Comparison of ENCODE assay signal across 16 cellular contexts in genomic region chr12:49489720-49490119, GRCh38. TPM values are rescaled to one million over a fixed set of nuclear protein-coding genes. Genes with fewer than 3 reads are reported as not detected.
DNase-seq lines count a peak whose midpoint lies in the region; ATAC-seq, FAIRE-seq and TF ChIP-seq lines count a peak whose summit lies in the region.
"Had no signal": no experiment of that assay in that cellular context is flagged by ENCODE, and none has a peak within 500 bp of the region (broad histone marks: within the 10 kb centered on the region; RNA-seq: fewer than 3 reads in every experiment).

No MANE protein-coding gene starts in this region.

- no peak for FAIRE-seq in HTR-8/SVneo (lab: Jason Lieb, UNC)
- FAIRE-seq in GM19239 (lab: Jason Lieb, UNC): no peak
- FAIRE-seq: GM18507, islet of Langerhans had no signal

- TF ChIP-seq CTCF in mucosa of descending colon (IDR thresholded peaks at IDR 0.05): no peak

- H3K4me3 ChIP-seq in ACC112 (ENCODE audit: low read depth, low read length) (no peak overlapping the region), mucosa of descending colon (no peak overlapping the region)
- H3K4me3 ChIP-seq in effector memory CD4-positive, alpha-beta T cell (ENCODE audit: insufficient read depth, low read depth, low read length, poor library complexity, severe bottlenecking): no peak overlapping the region
- H3K4me3 ChIP-seq: skin epidermis had no signal

- H3K79me2 ChIP-seq in ACC112 (ENCODE audit: control insufficient read depth, insufficient read depth, low read length, unreplicated experiment): peaks cover 5% of the 10 kb centered on the region

- H2AFZ ChIP-seq in ACC112 (ENCODE audit: low read length, unreplicated experiment): no peak overlapping the region

- DNase-seq in HTR-8/SVneo (ENCODE audit: insufficient read length, low spot score) (peak; percentile 44), amniotic epithelial cell (ENCODE audit: low read depth) (peak; percentile 92), glomerular visceral epithelial cell (ENCODE audit: extremely low spot score) (peak; percentile 76), Kasumi-1 (lab: John Stamatoyannopoulos, UW) (no peak), mucosa of descending colon (no peak), GM19239 (ENCODE audit: insufficient read length, low spot score) (no peak)
- no peak for DNase-seq in effector memory CD4-positive, alpha-beta T cell
- DNase-seq: anterior cingulate cortex; MM.1S; naive thymus-derived CD4-positive, alpha-beta T cell had no signal

- peak overlapping the region; percentile 76 for H3K27ac ChIP-seq in ACC112 (ENCODE audit: low read depth, low read length)
- H3K27ac ChIP-seq in effector memory CD4-positive, alpha-beta T cell (ENCODE audit: insufficient read depth, low read length, poor library complexity, severe bottlenecking): no peak overlapping the region
- H3K27ac ChIP-seq: skin epidermis, VCaP had no signal

- intact Hi-C loops in mucosa of descending colon (cut with DNase I, micrococcal nuclease): no loop called here

- H3K27me3 ChIP-seq in ACC112 (ENCODE audit: insufficient read depth, low read length): no peaks in the 10 kb centered on the region
- no peaks in the 10 kb centered on the region for H3K27me3 ChIP-seq in effector memory CD4-positive, alpha-beta T cell (replicated peaks; ENCODE audit: control insufficient read depth, insufficient read depth, low read length, poor library complexity, severe bottlenecking)

- H3K36me3 ChIP-seq in ACC112 (ENCODE audit: insufficient read depth, low read length) (peaks cover 6% of the 10 kb centered on the region; the same call in 1 of the 2 replicates), mucosa of descending colon (ENCODE audit: low read depth) (no peaks in the 10 kb centered on the region)
- H3K36me3 ChIP-seq in effector memory CD4-positive, alpha-beta T cell (ENCODE audit: control insufficient read depth, insufficient read depth, low read length): no peaks in the 10 kb centered on the region

- ATAC-seq in mucosa of descending colon: no peak
- ATAC-seq: naive thymus-derived CD4-positive, alpha-beta T cell; Right ventricle myocardium inferior had no signal

- H3K4me1 ChIP-seq in ACC112 (ENCODE audit: control insufficient read depth, insufficient read depth, low read length, unreplicated experiment) (peaks cover 24% of the 10 kb centered on the region), mucosa of descending colon (ENCODE audit: low read depth) (no peaks in the 10 kb centered on the region)
- no peaks in the 10 kb centered on the region for H3K4me1 ChIP-seq in effector memory CD4-positive, alpha-beta T cell (ENCODE audit: control insufficient read depth, insufficient read depth, low read length, poor library complexity, severe bottlenecking)

- no peaks in the 10 kb centered on the region for H3K9me3 ChIP-seq in effector memory CD4-positive, alpha-beta T cell (ENCODE audit: control insufficient read depth, low read length)
- no peaks in the 10 kb centered on the region for H3K9me3 ChIP-seq in mucosa of descending colon

RNA-seq across cellular contexts. Expression of gene KCNH3, which starts 49.1 kb away (rescaled TPM):
- total RNA-seq in mucosa of descending colon: under 1 TPM in 2 of 3 donors, not detected in 1; 0.13 to 0.19 TPM

Comparison
In these comparisons a context has a peak if more than half of its experiments do, and no peak if none do; other contexts are left out.
1. DNase-seq: peak in HTR-8/SVneo (single experiment), amniotic epithelial cell (single experiment) and glomerular visceral epithelial cell (single experiment); none in effector memory CD4-positive, alpha-beta T cell (0 of 3), Kasumi-1 (0 of 2), mucosa of descending colon (0 of 3) and GM19239 (single experiment).